ENCODE assay signal across 25 cellular contexts in the genomic region with DNA sequence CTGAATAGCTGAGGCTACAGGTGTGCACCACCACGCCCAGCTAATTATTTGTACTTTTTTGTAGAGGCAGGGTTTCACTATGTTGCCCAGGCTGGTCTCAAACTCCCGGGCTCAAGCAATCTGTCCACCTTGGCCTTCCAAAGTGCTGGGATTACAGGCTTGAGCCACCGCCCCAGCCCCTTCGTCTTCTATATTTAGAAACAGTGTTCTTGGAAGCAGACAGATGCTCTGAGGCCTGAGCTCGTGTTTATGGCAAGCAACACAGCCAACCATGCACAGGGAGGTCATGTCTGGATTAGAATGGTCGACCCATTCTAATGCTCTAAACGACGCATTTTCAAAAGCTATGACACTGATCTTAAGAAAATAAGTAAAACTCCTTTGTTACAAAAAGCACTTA. TPM values are rescaled to one million over a fixed set of nuclear protein-coding genes. Genes with fewer than 3 reads are reported as not detected.
DNase-seq lines count a peak whose midpoint lies in the region; ATAC-seq, FAIRE-seq and TF ChIP-seq lines count a peak whose summit lies in the region.
"Had no signal": no experiment of that assay in that cellular context is flagged by ENCODE, and none has a peak within 500 bp of the region (broad histone marks: within the 10 kb centered on the region; RNA-seq: fewer than 3 reads in every experiment).

No MANE protein-coding gene starts in this region.

- FAIRE-seq in H54 (lab: Jason Lieb, UNC) = no peak
- FAIRE-seq: GM12878 had no signal

- TF ChIP-seq POLR2A in gastroesophageal sphincter (IDR thresholded peaks at IDR 0.05) = no peak
- TF ChIP-seq POLR2A in thyroid gland (IDR thresholded peaks at IDR 0.05) = no peak
- no peak for TF ChIP-seq POLR2A in H54 (IDR thresholded peaks at IDR 0.05; ENCODE audit: low read depth, low read length)

- TF ChIP-seq CTCF in activated CD8-positive, alpha-beta T cell treated with anti-CD3 and anti-CD28 coated beads for 36 hours (IDR thresholded peaks at IDR 0.05) = no peak
- no peak for TF ChIP-seq CTCF in gastroesophageal sphincter (IDR thresholded peaks at IDR 0.05)
- no peak for TF ChIP-seq CTCF in nephron (IDR thresholded peaks at IDR 0.05; ENCODE audit: unreplicated experiment in 3 of 3)
- no peak for TF ChIP-seq CTCF in thyroid gland (IDR thresholded peaks at IDR 0.05)

- H3K27me3 ChIP-seq in gastroesophageal sphincter (no peaks in the 10 kb centered on the region), thyroid gland (no peaks in the 10 kb centered on the region)
- H3K27me3 ChIP-seq: neural progenitor cell had no signal

- no peaks in the 10 kb centered on the region for H3K9me3 Mint-ChIP-seq in activated CD8-positive, alpha-beta T cell treated with anti-CD3 and anti-CD28 coated beads for 36 hours
- H3K9me3 Mint-ChIP-seq in activated CD8-positive, alpha-beta T cell treated with anti-CD3 and anti-CD28 coated beads, Interleukin-2, amount 10 ng/mL, durations not matched to agents 7 days and 5 days (ENCODE audit: insufficient read depth) = no peaks in the 10 kb centered on the region
- H3K9me3 Mint-ChIP-seq in nephron = no peaks in the 10 kb centered on the region
- H3K9me3 Mint-ChIP-seq: activated CD4-positive, alpha-beta T cell treated with anti-CD3 and anti-CD28 coated beads, Interleukin-2, amount 10 ng/mL, durations not matched to agents 7 days and 5 days; HFFc6; immature natural killer cell; memory B cell; neural progenitor cell had no signal

- H3K4me1 ChIP-seq in gastroesophageal sphincter = peaks cover 3 to 93% (median 45%) of the 10 kb centered on the region in 3 donors
- peaks cover 9 to 51% of the 10 kb centered on the region in 2 donors for H3K4me1 ChIP-seq in thyroid gland
- H3K4me1 ChIP-seq: neural progenitor cell had no signal

- no peak for DNase-seq in activated CD8-positive, alpha-beta T cell treated with anti-CD3 and anti-CD28 coated beads for 36 hours
- DNase-seq in activated CD8-positive, alpha-beta T cell treated with anti-CD3 and anti-CD28 coated beads, Interleukin-2, amount 10 ng/mL, durations not matched to agents 7 days and 5 days = no peak
- DNase-seq in thyroid gland (no peak), H54 (ENCODE audit: insufficient read length, low spot score) (no peak), epidermal melanocyte (ENCODE audit: insufficient read length, low spot score) (no peak)
- DNase-seq: 8988T; activated CD4-positive, alpha-beta T cell treated with anti-CD3 and anti-CD28 coated beads, Interleukin-2, amount 10 ng/mL, durations not matched to agents 7 days and 5 days; DMS 273 treated with DMSO at 0.1 percent for 48 hours; effector CD4-positive, alpha-beta T cell; GF-D8; head of caudate nucleus; HFFc6; immature natural killer cell; NCI-H187; NCI-H345; NK-92 treated with Interleukin-12 subunit alpha and Interleukin-12 subunit beta, amount 100 ng/mL, for 24 hours; stimulated activated naive CD4-positive, alpha-beta T cell; SW 1271 had no signal

- peaks cover 0 to 80% of the 10 kb centered on the region in 2 donors for H3K36me3 ChIP-seq in gastroesophageal sphincter
- H3K36me3 ChIP-seq in thyroid gland = peaks cover 25 to 53% of the 10 kb centered on the region in 2 donors
- H3K36me3 ChIP-seq: neural progenitor cell had no signal

- H3K4me1 Mint-ChIP-seq in activated CD8-positive, alpha-beta T cell treated with anti-CD3 and anti-CD28 coated beads for 36 hours (ENCODE audit: low read depth) = peaks cover 25% of the 10 kb centered on the region
- peaks cover 9% of the 10 kb centered on the region for H3K4me1 Mint-ChIP-seq in activated CD8-positive, alpha-beta T cell treated with anti-CD3 and anti-CD28 coated beads, Interleukin-2, amount 10 ng/mL, durations not matched to agents 7 days and 5 days (ENCODE audit: low read depth)
- H3K4me1 Mint-ChIP-seq in nephron = peaks cover 54% of the 10 kb centered on the region
- H3K4me1 Mint-ChIP-seq: neural progenitor cell had no signal

- H3K4me3 ChIP-seq in gastroesophageal sphincter = no peak overlapping the region
- H3K4me3 ChIP-seq in thyroid gland (replicated peaks in 1 of 3) = no peak overlapping the region
- H3K4me3 ChIP-seq: GM12878, neural progenitor cell had no signal

- POLR2A ChIA-PET in activated CD8-positive, alpha-beta T cell treated with anti-CD3 and anti-CD28 coated beads for 36 hours (lab: Charles Lee) = interaction anchor here (2.3 kb wide), 1 partner anchor 12 kb away, joined by 8 read pairs; no protein-coding TSS in a partner anchor
- POLR2A ChIA-PET in activated CD8-positive, alpha-beta T cell treated with anti-CD3 and anti-CD28 coated beads, Interleukin-2, amount 10 ng/mL, durations not matched to agents 7 days and 5 days (lab: Charles Lee) = no interaction called here

- CTCF ChIA-PET in activated CD8-positive, alpha-beta T cell treated with anti-CD3 and anti-CD28 coated beads for 36 hours (lab: Charles Lee) = no interaction called here
- CTCF ChIA-PET in activated CD8-positive, alpha-beta T cell treated with anti-CD3 and anti-CD28 coated beads, Interleukin-2, amount 10 ng/mL, durations not matched to agents 7 days and 5 days (lab: Charles Lee) = no interaction called here

- H3K36me3 Mint-ChIP-seq in activated CD8-positive, alpha-beta T cell treated with anti-CD3 and anti-CD28 coated beads for 36 hours (ENCODE audit: low read depth) = peaks cover 6% of the 10 kb centered on the region
- H3K36me3 Mint-ChIP-seq in activated CD8-positive, alpha-beta T cell treated with anti-CD3 and anti-CD28 coated beads, Interleukin-2, amount 10 ng/mL, durations not matched to agents 7 days and 5 days (ENCODE audit: low read depth) = peaks cover 42% of the 10 kb centered on the region
- peaks cover 22% of the 10 kb centered on the region for H3K36me3 Mint-ChIP-seq in nephron (ENCODE audit: low read depth)

- H3K4me3 Mint-ChIP-seq in activated CD8-positive, alpha-beta T cell treated with anti-CD3 and anti-CD28 coated beads for 36 hours = no peak overlapping the region
- H3K4me3 Mint-ChIP-seq in activated CD8-positive, alpha-beta T cell treated with anti-CD3 and anti-CD28 coated beads, Interleukin-2, amount 10 ng/mL, durations not matched to agents 7 days and 5 days = no peak overlapping the region
- H3K4me3 Mint-ChIP-seq in nephron = peak overlapping the region in 1 of 3 experiments; percentile 48
- H3K4me3 Mint-ChIP-seq: activated CD4-positive, alpha-beta T cell treated with anti-CD3 and anti-CD28 coated beads, Interleukin-2, amount 10 ng/mL, durations not matched to agents 7 days and 5 days; HFFc6; immature natural killer cell; memory B cell; neural progenitor cell had no signal

- H3K9me3 ChIP-seq in gastroesophageal sphincter (no peaks in the 10 kb centered on the region), thyroid gland (no peaks in the 10 kb centered on the region)

- H3K27ac Mint-ChIP-seq in activated CD8-positive, alpha-beta T cell treated with anti-CD3 and anti-CD28 coated beads for 36 hours = peak overlapping the region; percentile 55
- no peak overlapping the region for H3K27ac Mint-ChIP-seq in activated CD8-positive, alpha-beta T cell treated with anti-CD3 and anti-CD28 coated beads, Interleukin-2, amount 10 ng/mL, durations not matched to agents 7 days and 5 days
- H3K27ac Mint-ChIP-seq in nephron = peak overlapping the region; percentile 16 to 98 (median 48)
- H3K27ac Mint-ChIP-seq: activated CD4-positive, alpha-beta T cell treated with anti-CD3 and anti-CD28 coated beads, Interleukin-2, amount 10 ng/mL, durations not matched to agents 7 days and 5 days; HFFc6; memory B cell; neural progenitor cell had no signal

- H3K27me3 Mint-ChIP-seq in activated CD8-positive, alpha-beta T cell treated with anti-CD3 and anti-CD28 coated beads for 36 hours = no peaks in the 10 kb centered on the region
- no peaks in the 10 kb centered on the region for H3K27me3 Mint-ChIP-seq in activated CD8-positive, alpha-beta T cell treated with anti-CD3 and anti-CD28 coated beads, Interleukin-2, amount 10 ng/mL, durations not matched to agents 7 days and 5 days (ENCODE audit: low read depth)
- no peaks in the 10 kb centered on the region for H3K27me3 Mint-ChIP-seq in nephron (ENCODE audit: low read depth)
- H3K27me3 Mint-ChIP-seq: activated CD4-positive, alpha-beta T cell treated with anti-CD3 and anti-CD28 coated beads, Interleukin-2, amount 10 ng/mL, durations not matched to agents 7 days and 5 days had no signal

- intact Hi-C loops in activated CD8-positive, alpha-beta T cell treated with anti-CD3 and anti-CD28 coated beads for 36 hours (cut with micrococcal nuclease) = no loop called here
- intact Hi-C loops in thyroid gland (cut with DNase I) = no loop called here

- H3K27ac ChIP-seq in gastroesophageal sphincter (peak overlapping the region; percentile 59 to 90 (median 82)), thyroid gland (peak overlapping the region in 2 of 3 donors; percentile 5 to 23)
- H3K27ac ChIP-seq: neural progenitor cell had no signal

- ATAC-seq in activated CD8-positive, alpha-beta T cell treated with anti-CD3 and anti-CD28 coated beads for 36 hours = no peak
- ATAC-seq in activated CD8-positive, alpha-beta T cell treated with anti-CD3 and anti-CD28 coated beads, Interleukin-2, amount 10 ng/mL, durations not matched to agents 7 days and 5 days = no peak
- no peak for ATAC-seq in gastroesophageal sphincter
- ATAC-seq in GM21825 (IDR thresholded peaks at IDR 0.05; ENCODE audit: unreplicated experiment) = no peak
- ATAC-seq: GM12878 had no signal

- WGBS in gastroesophageal sphincter (ENCODE audit: low coverage in 1 of 2), 2 donors = 0 to 2% methylated on average over 1 to 6 of the region's 8 CpGs
- 73 to 74% methylated on average over 8 of the region's 8 CpGs for WGBS in thyroid gland, 2 donors

- no peak for TF ChIP-seq EP300 in gastroesophageal sphincter (IDR thresholded peaks at IDR 0.05)

RNA-seq across cellular contexts. Expression of a gene that starts 16.6 kb away (rescaled TPM):
- total RNA-seq in activated CD8-positive, alpha-beta T cell treated with anti-CD3 and anti-CD28 coated beads for 36 hours = 10 to 100 TPM; 12.9 to 14.3 TPM
- 10 to 100 TPM; 35.1 to 35.6 TPM for total RNA-seq in activated CD8-positive, alpha-beta T cell treated with anti-CD3 and anti-CD28 coated beads, Interleukin-2, amount 10 ng/mL, durations not matched to agents 7 days and 5 days
- 10 to 100 TPM; 28.6 to 48.2 (median 36.6) TPM for total RNA-seq in gastroesophageal sphincter
- total RNA-seq in thyroid gland = 10 to 100 TPM; 38.5 to 85.3 (median 66.0) TPM
- total RNA-seq: RPMI7951 had no signal

RNA-seq across cellular contexts. Expression of a gene that starts 56.9 kb away (rescaled TPM):
- total RNA-seq in activated CD8-positive, alpha-beta T cell treated with anti-CD3 and anti-CD28 coated beads for 36 hours = 10 to 100 TPM; 59.1 to 62.1 TPM
- 10 to 100 TPM; 70.1 to 73.3 TPM for total RNA-seq in activated CD8-positive, alpha-beta T cell treated with anti-CD3 and anti-CD28 coated beads, Interleukin-2, amount 10 ng/mL, durations not matched to agents 7 days and 5 days
- total RNA-seq in gastroesophageal sphincter (10 to 100 TPM; 10.9 to 33.9 (median 20.8) TPM), thyroid gland (10 to 100 TPM; 12.5 to 19.4 (median 12.8) TPM)
